ENCODE assay signal across 27 cellular contexts in genomic region chr11:48122246-48122645, GRCh38.
"Had no signal": no experiment of that assay in that cellular context is flagged by ENCODE, and none has a peak within 500 bp of the region (broad histone marks: within the 10 kb centered on the region; RNA-seq: fewer than 3 reads in every experiment).

No MANE protein-coding gene starts in this region.

- H3K27ac ChIP-seq: SK-N-MC had no signal

- H3K27ac Mint-ChIP-seq: activated naive CD4-positive, alpha-beta T cell treated with anti-CD3 and anti-CD28 coated beads, Interleukin-2, amount 50 U/mL, for 72 hours; activated naive CD8-positive, alpha-beta T cell treated with anti-CD3 and anti-CD28 coated beads, Interleukin-2, amount 50 U/mL, for 24 hours; brain; T-helper 2 cell treated with Interferon-gamma antibody and Interleukin-4, amounts not matched to agents 5 μg/mL and 100 μg/mL, for 36 hours had no signal

- DNase-seq: activated CD4-positive, alpha-beta T cell treated with anti-CD3 and anti-CD28 coated beads for 48 hours; activated CD4-positive, alpha-beta T cell treated with anti-CD3 and anti-CD28 coated beads, Interleukin-2, amount 50 U/mL, for 4 hours; activated CD4-positive, CD25-positive, alpha-beta regulatory T cell treated with anti-CD3 and anti-CD28 coated beads, Interleukin-2, amount 50 U/mL, for 72 hours; activated CD8-positive, alpha-beta memory T cell treated with anti-CD3 and anti-CD28 coated beads, Interleukin-2, amount 50 U/mL, for 48 hours; activated CD8-positive, alpha-beta T cell treated with anti-CD3 and anti-CD28 coated beads, Interleukin-2, amount 10 ng/mL, durations not matched to agents 7 days and 5 days; activated naive CD8-positive, alpha-beta T cell treated with anti-CD3 and anti-CD28 coated beads, Interleukin-2, amount 50 U/mL, for 24 hours; activated T-cell treated with anti-CD3 and anti-CD28 coated beads, Interleukin-2, amount 50 U/mL, for 4 hours; amniotic stem cell; Karpas-422; MM.1S; NCI-H1105; NCI-H1436; NCI-H1694 treated with DMSO at 0.1 percent for 48 hours; NCI-H2029 treated with DMSO at 0.1 percent for 48 hours; NCI-H510A treated with DMSO at 0.1 percent for 48 hours; NCI-H69; NK-92 treated with Interleukin-12 subunit alpha and Interleukin-12 subunit beta, amount 100 ng/mL, for 24 hours; OCI-M1; RPMI8226; T-helper 1 cell had no signal

- H3K9me3 Mint-ChIP-seq: activated naive CD4-positive, alpha-beta T cell treated with anti-CD3 and anti-CD28 coated beads, Interleukin-2, amount 50 U/mL, for 72 hours; activated naive CD8-positive, alpha-beta T cell treated with anti-CD3 and anti-CD28 coated beads, Interleukin-2, amount 50 U/mL, for 24 hours; activated T-cell treated with anti-CD3 and anti-CD28 coated beads, Interleukin-2, amount 50 U/mL, for 4 hours; T-helper 2 cell treated with Interferon-gamma antibody and Interleukin-4, amounts not matched to agents 5 μg/mL and 100 μg/mL, for 36 hours had no signal

- H3K4me1 Mint-ChIP-seq: activated naive CD8-positive, alpha-beta T cell treated with anti-CD3 and anti-CD28 coated beads, Interleukin-2, amount 50 U/mL, for 24 hours; brain had no signal

- H3K4me3 Mint-ChIP-seq: activated CD8-positive, alpha-beta T cell treated with anti-CD3 and anti-CD28 coated beads, Interleukin-2, amount 10 ng/mL, durations not matched to agents 7 days and 5 days; activated naive CD8-positive, alpha-beta T cell treated with anti-CD3 and anti-CD28 coated beads, Interleukin-2, amount 50 U/mL, for 24 hours; activated T-cell treated with anti-CD3 and anti-CD28 coated beads, Interleukin-2, amount 50 U/mL, for 4 hours; brain; T-helper 2 cell treated with Interferon-gamma antibody and Interleukin-4, amounts not matched to agents 5 μg/mL and 100 μg/mL, for 36 hours had no signal

- H3K4me3 ChIP-seq: K562, SK-N-MC had no signal

- ATAC-seq: activated CD8-positive, alpha-beta T cell treated with anti-CD3 and anti-CD28 coated beads, Interleukin-2, amount 10 ng/mL, durations not matched to agents 7 days and 5 days; activated naive CD4-positive, alpha-beta T cell treated with anti-CD3 and anti-CD28 coated beads, Interleukin-2, amount 50 U/mL, for 72 hours; activated naive CD8-positive, alpha-beta T cell treated with anti-CD3 and anti-CD28 coated beads, Interleukin-2, amount 50 U/mL, for 24 hours; activated T-cell treated with anti-CD3 and anti-CD28 coated beads, Interleukin-2, amount 50 U/mL, for 4 hours; K562; Panc1; Right ventricle myocardium inferior had no signal

- H3K27me3 Mint-ChIP-seq: activated naive CD8-positive, alpha-beta T cell treated with anti-CD3 and anti-CD28 coated beads, Interleukin-2, amount 50 U/mL, for 24 hours; brain had no signal
